In genomic region chr18:36580874-36581750, GRCh38 we compare ENCODE assay signal across 11 cellular contexts.
DNase-seq lines count a peak whose midpoint lies in the region; TF ChIP-seq lines count a peak whose summit lies in the region.
"Had no signal": no experiment of that assay in that cellular context is flagged by ENCODE, and none has a peak within 500 bp of the region (broad histone marks: within the 10 kb centered on the region; RNA-seq: fewer than 3 reads in every experiment).

No MANE protein-coding gene starts in this region.

- no peaks in the 10 kb centered on the region for H3K79me2 ChIP-seq in neural cell (replicated peaks; ENCODE audit: insufficient read depth, low read length)

- DNase-seq in AG09319 (ENCODE audit: extremely low read depth, low read depth) (peak; percentile 75), RPMI7951 (ENCODE audit: low read depth) (peak; percentile 84), esophagus squamous epithelium (lab: John Stamatoyannopoulos, UW) (no peak), Peyer's patch (no peak), thyroid gland (no peak), NCI-H2107 (lab: John Stamatoyannopoulos, UW) (no peak)
- DNase-seq in effector memory CD4-positive, alpha-beta T cell: no peak
- DNase-seq: KBM-7, NCI-H2171 treated with DMSO at 0.1 percent for 48 hours had no signal

- H3K4me3 ChIP-seq in esophagus squamous epithelium (no peak overlapping the region), neural cell (ENCODE audit: low read length) (peak overlapping the region; percentile 9), Peyer's patch (no peak overlapping the region), thyroid gland (replicated peaks in 1 of 3) (no peak overlapping the region)
- no peak overlapping the region for H3K4me3 ChIP-seq in effector memory CD4-positive, alpha-beta T cell (ENCODE audit: insufficient read depth, low read depth, low read length, poor library complexity, severe bottlenecking)

- no peak overlapping the region for H2AFZ ChIP-seq in neural cell (ENCODE audit: low read depth, low read length)

- H3K27me3 ChIP-seq in esophagus squamous epithelium (no peaks in the 10 kb centered on the region), neural cell (ENCODE audit: insufficient read depth, low read depth, low read length) (no peaks in the 10 kb centered on the region), Peyer's patch (no peaks in the 10 kb centered on the region), thyroid gland (no peaks in the 10 kb centered on the region)
- no peaks in the 10 kb centered on the region for H3K27me3 ChIP-seq in effector memory CD4-positive, alpha-beta T cell (replicated peaks; ENCODE audit: control insufficient read depth, insufficient read depth, low read length, poor library complexity, severe bottlenecking)

- TF ChIP-seq POLR2A in esophagus squamous epithelium (IDR thresholded peaks at IDR 0.05): no peak
- no peak for TF ChIP-seq POLR2A in Peyer's patch (IDR thresholded peaks at IDR 0.05)
- TF ChIP-seq POLR2A in thyroid gland (IDR thresholded peaks at IDR 0.05): no peak

- H3K36me3 ChIP-seq in esophagus squamous epithelium (no peaks in the 10 kb centered on the region), neural cell (ENCODE audit: insufficient read depth, low read length) (no peaks in the 10 kb centered on the region), Peyer's patch (no peaks in the 10 kb centered on the region), thyroid gland (no peaks in the 10 kb centered on the region)
- no peaks in the 10 kb centered on the region for H3K36me3 ChIP-seq in effector memory CD4-positive, alpha-beta T cell (ENCODE audit: control insufficient read depth, insufficient read depth, low read length)
- H3K36me3 ChIP-seq: neutrophil had no signal

- no peak for TF ChIP-seq CTCF in AG09319 (IDR thresholded peaks at IDR 0.05; ENCODE audit: low read depth, low read length)
- no peak for TF ChIP-seq CTCF in esophagus squamous epithelium (IDR thresholded peaks at IDR 0.05)
- TF ChIP-seq CTCF in neural cell (IDR thresholded peaks at IDR 0.05; ENCODE audit: poor library complexity, severe bottlenecking): no peak
- no peak for TF ChIP-seq CTCF in Peyer's patch (IDR thresholded peaks at IDR 0.05)
- no peak for TF ChIP-seq CTCF in thyroid gland (IDR thresholded peaks at IDR 0.05)

- no peak for TF ChIP-seq EP300 in neural cell (conservative IDR thresholded peaks at IDR 0.05; ENCODE audit: poor library complexity, severe bottlenecking)

- peak overlapping the region; percentile 43 for H3K9ac ChIP-seq in neural cell (ENCODE audit: low read length)

- H4K20me1 ChIP-seq in neural cell (ENCODE audit: insufficient read depth): no peaks in the 10 kb centered on the region

- H3K9me3 ChIP-seq in esophagus squamous epithelium: no peaks in the 10 kb centered on the region
- H3K9me3 ChIP-seq in neural cell (ENCODE audit: low read length): no peaks in the 10 kb centered on the region
- no peaks in the 10 kb centered on the region for H3K9me3 ChIP-seq in effector memory CD4-positive, alpha-beta T cell (ENCODE audit: control insufficient read depth, low read length)
- H3K9me3 ChIP-seq in Peyer's patch: no peaks in the 10 kb centered on the region
- no peaks in the 10 kb centered on the region for H3K9me3 ChIP-seq in thyroid gland
- H3K9me3 ChIP-seq: neutrophil had no signal

- intact Hi-C loops in esophagus squamous epithelium (cut with DNase I): no loop called here
- intact Hi-C loops in thyroid gland (cut with DNase I): no loop called here

- no peaks in the 10 kb centered on the region for H3K9me2 ChIP-seq in neural cell (ENCODE audit: insufficient read depth, low read length)

- WGBS in esophagus squamous epithelium, 2 donors: 76 to 84% methylated on average over 6 of the region's 6 CpGs
- 95 to 96% methylated on average over 6 of the region's 6 CpGs for WGBS in thyroid gland, 2 donors

- TF ChIP-seq RAD21 in neural cell (conservative IDR thresholded peaks at IDR 0.05): no peak

- H3K27ac ChIP-seq in esophagus squamous epithelium (peak overlapping the region; percentile 24 to 79 (median 74)), neural cell (ENCODE audit: low read length) (peak overlapping the region; percentile 63), Peyer's patch (no peak overlapping the region), thyroid gland (no peak overlapping the region)
- no peak overlapping the region for H3K27ac ChIP-seq in effector memory CD4-positive, alpha-beta T cell (ENCODE audit: insufficient read depth, low read length, poor library complexity, severe bottlenecking)
- H3K27ac ChIP-seq: neutrophil had no signal

- H3K4me1 ChIP-seq in esophagus squamous epithelium: peaks cover 0 to 48% (median 19%) of the 10 kb centered on the region in 3 donors
- H3K4me1 ChIP-seq in effector memory CD4-positive, alpha-beta T cell (ENCODE audit: control insufficient read depth, insufficient read depth, low read length, poor library complexity, severe bottlenecking): no peaks in the 10 kb centered on the region
- peaks cover 0 to 4% (median 0%) of the 10 kb centered on the region in 4 donors for H3K4me1 ChIP-seq in Peyer's patch
- H3K4me1 ChIP-seq in thyroid gland: no peaks in the 10 kb centered on the region

- no peak overlapping the region for H3K4me2 ChIP-seq in neural cell (ENCODE audit: low read length)

- H3F3A ChIP-seq in neural cell (ENCODE audit: insufficient read depth, low read length, poor library complexity, severe bottlenecking): no peaks in the 10 kb centered on the region

TF ChIP-seq in neural cell, 6 proteins besides CTCF, POLR2A, EP300 and RAD21:
- TF ChIP-seq POLR2AphosphoS5 (IDR thresholded peaks at IDR 0.05): no peak
- TF ChIP-seq REST (IDR thresholded peaks at IDR 0.05; ENCODE audit: borderline replicate concordance): no peak
- TF ChIP-seq MXI1 (conservative IDR thresholded peaks at IDR 0.05; ENCODE audit: poor library complexity, severe bottlenecking): no peak
- no peak for TF ChIP-seq TAF1 (IDR thresholded peaks at IDR 0.05; ENCODE audit: low read depth)
- no peak for TF ChIP-seq SMC3 (conservative IDR thresholded peaks at IDR 0.05; ENCODE audit: poor library complexity)
- no peak for TF ChIP-seq EZH2 (IDR thresholded peaks at IDR 0.05; ENCODE audit: borderline replicate concordance, insufficient read depth, low read length, poor library complexity, severe bottlenecking)

Comparison
In these comparisons a context has a peak if more than half of its experiments do, and no peak if none do; other contexts are left out.
1. DNase-seq: peak in AG09319 (single experiment) and RPMI7951 (single experiment); none in esophagus squamous epithelium (single experiment), effector memory CD4-positive, alpha-beta T cell (0 of 3), Peyer's patch (0 of 3), thyroid gland (0 of 2) and NCI-H2107 (single experiment).
2. H3K27ac ChIP-seq: peak in esophagus squamous epithelium (4 of 4) and neural cell (single experiment); none in effector memory CD4-positive, alpha-beta T cell (single experiment), Peyer's patch (0 of 4) and thyroid gland (0 of 3).